In the genomic region with DNA sequence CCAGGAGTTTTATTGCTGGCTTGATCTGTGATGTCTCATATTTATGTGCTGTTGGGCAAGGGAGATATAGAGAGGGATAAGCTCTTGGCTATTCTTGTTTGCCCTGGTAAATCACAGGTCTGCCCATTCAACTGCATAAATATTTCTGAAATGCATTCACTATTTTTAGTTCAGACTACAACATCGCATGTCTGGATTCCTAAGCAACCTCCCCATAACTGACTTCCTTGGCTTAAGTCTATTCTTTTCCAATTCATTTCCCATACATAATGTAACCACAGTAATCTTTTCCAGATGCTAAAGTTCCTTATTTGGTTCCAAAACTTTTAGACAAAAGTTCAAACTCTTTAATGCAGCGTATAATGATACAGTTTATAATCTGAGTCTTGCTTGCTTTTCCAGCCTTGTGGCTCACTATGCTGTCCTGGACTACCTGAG, we compare ENCODE assay signal across 1 cellular context.
TF ChIP-seq lines count a peak whose summit lies in the region.

No MANE protein-coding gene starts in this region.

TF ChIP-seq in GM23338, 12 proteins besides CTCF, POLR2A, EP300 and RAD21 (continued from another document):
- TF ChIP-seq STAT1 (IDR thresholded peaks at IDR 0.05; ENCODE audit: unreplicated experiment) (no peak), NANOG (IDR thresholded peaks at IDR 0.05; ENCODE audit: borderline replicate concordance) (no peak), EZH2 (IDR thresholded peaks at IDR 0.05; ENCODE audit: low read depth, unreplicated experiment) (no peak), CREB1 (CRISPR knock-in tag; IDR thresholded peaks at IDR 0.05; ENCODE audit: low read depth) (no peak), ZNF331 (CRISPR knock-in tag; IDR thresholded peaks at IDR 0.05; ENCODE audit: low read depth) (no peak), ZNF114 (CRISPR knock-in tag; IDR thresholded peaks at IDR 0.05) (no peak), POLR2AphosphoS5 (IDR thresholded peaks at IDR 0.05; ENCODE audit: low read depth) (no peak)
- TF ChIP-seq, protein P1, sequence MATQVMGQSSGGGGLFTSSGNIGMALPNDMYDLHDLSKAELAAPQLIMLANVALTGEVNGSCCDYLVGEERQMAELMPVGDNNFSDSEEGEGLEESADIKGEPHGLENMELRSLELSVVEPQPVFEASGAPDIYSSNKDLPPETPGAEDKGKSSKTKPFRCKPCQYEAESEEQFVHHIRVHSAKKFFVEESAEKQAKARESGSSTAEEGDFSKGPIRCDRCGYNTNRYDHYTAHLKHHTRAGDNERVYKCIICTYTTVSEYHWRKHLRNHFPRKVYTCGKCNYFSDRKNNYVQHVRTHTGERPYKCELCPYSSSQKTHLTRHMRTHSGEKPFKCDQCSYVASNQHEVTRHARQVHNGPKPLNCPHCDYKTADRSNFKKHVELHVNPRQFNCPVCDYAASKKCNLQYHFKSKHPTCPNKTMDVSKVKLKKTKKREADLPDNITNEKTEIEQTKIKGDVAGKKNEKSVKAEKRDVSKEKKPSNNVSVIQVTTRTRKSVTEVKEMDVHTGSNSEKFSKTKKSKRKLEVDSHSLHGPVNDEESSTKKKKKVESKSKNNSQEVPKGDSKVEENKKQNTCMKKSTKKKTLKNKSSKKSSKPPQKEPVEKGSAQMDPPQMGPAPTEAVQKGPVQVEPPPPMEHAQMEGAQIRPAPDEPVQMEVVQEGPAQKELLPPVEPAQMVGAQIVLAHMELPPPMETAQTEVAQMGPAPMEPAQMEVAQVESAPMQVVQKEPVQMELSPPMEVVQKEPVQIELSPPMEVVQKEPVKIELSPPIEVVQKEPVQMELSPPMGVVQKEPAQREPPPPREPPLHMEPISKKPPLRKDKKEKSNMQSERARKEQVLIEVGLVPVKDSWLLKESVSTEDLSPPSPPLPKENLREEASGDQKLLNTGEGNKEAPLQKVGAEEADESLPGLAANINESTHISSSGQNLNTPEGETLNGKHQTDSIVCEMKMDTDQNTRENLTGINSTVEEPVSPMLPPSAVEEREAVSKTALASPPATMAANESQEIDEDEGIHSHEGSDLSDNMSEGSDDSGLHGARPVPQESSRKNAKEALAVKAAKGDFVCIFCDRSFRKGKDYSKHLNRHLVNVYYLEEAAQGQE (IDR thresholded peaks at IDR 0.05; ENCODE audit: unreplicated experiment): no peak
- TF ChIP-seq, protein P2, sequence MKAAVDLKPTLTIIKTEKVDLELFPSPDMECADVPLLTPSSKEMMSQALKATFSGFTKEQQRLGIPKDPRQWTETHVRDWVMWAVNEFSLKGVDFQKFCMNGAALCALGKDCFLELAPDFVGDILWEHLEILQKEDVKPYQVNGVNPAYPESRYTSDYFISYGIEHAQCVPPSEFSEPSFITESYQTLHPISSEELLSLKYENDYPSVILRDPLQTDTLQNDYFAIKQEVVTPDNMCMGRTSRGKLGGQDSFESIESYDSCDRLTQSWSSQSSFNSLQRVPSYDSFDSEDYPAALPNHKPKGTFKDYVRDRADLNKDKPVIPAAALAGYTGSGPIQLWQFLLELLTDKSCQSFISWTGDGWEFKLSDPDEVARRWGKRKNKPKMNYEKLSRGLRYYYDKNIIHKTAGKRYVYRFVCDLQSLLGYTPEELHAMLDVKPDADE (IDR thresholded peaks at IDR 0.05): no peak
